In genomic region chr9:132547052-132547431, GRCh38 we compare ENCODE assay signal across 16 cellular contexts. TPM values are rescaled to one million over a fixed set of nuclear protein-coding genes. Genes with fewer than 3 reads are reported as not detected.
A peak's percentile ranks its signal among the peaks of the same experiment; 100 is the strongest.
DNase-seq lines count a peak whose midpoint lies in the region; ATAC-seq and TF ChIP-seq lines count a peak whose summit lies in the region.
"Had no signal": no experiment of that assay in that cellular context is flagged by ENCODE, and none has a peak within 500 bp of the region (broad histone marks: within the 10 kb centered on the region; RNA-seq: fewer than 3 reads in every experiment).

No MANE protein-coding gene starts in this region.

- H3K4me1 ChIP-seq in Loucy (ENCODE audit: insufficient read depth, low read length, poor library complexity, severe bottlenecking) (peaks cover 7% of the 10 kb centered on the region), mucosa of descending colon (ENCODE audit: low read depth) (no peaks in the 10 kb centered on the region)

- H3K4me3 Mint-ChIP-seq in Calu3 (ENCODE audit: low read depth, unreplicated experiment) (peak overlapping the region; percentile 24), brain (peak overlapping the region in 3 of 5 experiments; percentile 60 to 77 (median 75)), endothelial cell (ENCODE audit: unreplicated experiment) (no peak overlapping the region)

- H3F3A ChIP-seq in Loucy (ENCODE audit: low read depth), result no peaks in the 10 kb centered on the region

- H3K27ac Mint-ChIP-seq in Calu3 (ENCODE audit: unreplicated experiment), result peak overlapping the region; percentile 91
- peak overlapping the region in 3 of 5 experiments; percentile 69 to 95 (median 95) for H3K27ac Mint-ChIP-seq in brain
- H3K27ac Mint-ChIP-seq in endothelial cell (ENCODE audit: unreplicated experiment), result no peak overlapping the region

- ATAC-seq in mucosa of descending colon, result peak; percentile 64
- no peak for ATAC-seq in HG03159 (IDR thresholded peaks at IDR 0.05; ENCODE audit: unreplicated experiment)

- H3K4me3 ChIP-seq in Loucy (ENCODE audit: low read length, poor library complexity, severe bottlenecking), result no peak overlapping the region
- no peak overlapping the region for H3K4me3 ChIP-seq in mucosa of descending colon
- H3K4me3 ChIP-seq: MG63 had no signal

- H3K4me1 Mint-ChIP-seq in Calu3 (ENCODE audit: low read depth, unreplicated experiment) (peaks cover 37% of the 10 kb centered on the region), brain (peaks cover 71% of the 10 kb centered on the region), endothelial cell (ENCODE audit: unreplicated experiment) (peaks cover 9% of the 10 kb centered on the region)

- TF ChIP-seq CTCF in Calu3 (IDR thresholded peaks at IDR 0.05; ENCODE audit: unreplicated experiment), result no peak
- no peak for TF ChIP-seq CTCF in Loucy (conservative IDR thresholded peaks at IDR 0.05; ENCODE audit: low read length)
- no peak for TF ChIP-seq CTCF in brain (conservative IDR thresholded peaks at IDR 0.05)
- TF ChIP-seq CTCF in mucosa of descending colon (IDR thresholded peaks at IDR 0.05), result no peak
- no peak for TF ChIP-seq CTCF in endothelial cell (IDR thresholded peaks at IDR 0.05; ENCODE audit: unreplicated experiment)

- no peaks in the 10 kb centered on the region for H3K9me3 Mint-ChIP-seq in Calu3 (ENCODE audit: low read depth, unreplicated experiment)
- peaks cover 0 to 5% (median 0%) of the 10 kb centered on the region in 5 experiments for H3K9me3 Mint-ChIP-seq in brain
- H3K9me3 Mint-ChIP-seq in endothelial cell (ENCODE audit: unreplicated experiment), result no peaks in the 10 kb centered on the region

- CTCF ChIA-PET in Calu3 (lab: Charles Lee), result no interaction called here

- no peaks in the 10 kb centered on the region for H3K27me3 Mint-ChIP-seq in Calu3 (ENCODE audit: unreplicated experiment)
- no peaks in the 10 kb centered on the region for H3K27me3 Mint-ChIP-seq in brain
- H3K27me3 Mint-ChIP-seq in endothelial cell (ENCODE audit: unreplicated experiment), result peaks cover 4% of the 10 kb centered on the region

- peak overlapping the region; percentile 58 for H3K9ac ChIP-seq in Loucy (ENCODE audit: low read depth, low read length, poor library complexity, severe bottlenecking)
- H3K9ac ChIP-seq: KMS-11 had no signal

- no peaks in the 10 kb centered on the region for H4K20me1 ChIP-seq in Loucy (ENCODE audit: insufficient read depth, low read length, poor library complexity, severe bottlenecking)

- H3K9me2 ChIP-seq in Loucy (replicated peaks; ENCODE audit: low read depth, low read length), result no peaks in the 10 kb centered on the region

- H3K36me3 ChIP-seq in Loucy (ENCODE audit: insufficient read depth, low read length) (no peaks in the 10 kb centered on the region), mucosa of descending colon (ENCODE audit: low read depth) (no peaks in the 10 kb centered on the region)
- H3K36me3 ChIP-seq: MG63 had no signal

- DNase-seq in Calu3 (no peak), mucosa of descending colon (no peak), endothelial cell (ENCODE audit: low spot score) (no peak), epidermal melanocyte (ENCODE audit: insufficient read length, low spot score) (no peak)
- DNase-seq: MG63, NCI-H1092, NCI-H146, NCI-H510A, OCI-M1, SHP77 treated with DMSO at 0.1 percent for 48 hours had no signal

- BruUV-seq in Calu3 (replicated peaks; lab: Mats Ljungman, UMichigan), result no TSS peak

- H3K9me3 ChIP-seq in Loucy (ENCODE audit: insufficient read depth, low read depth, low read length) (no peaks in the 10 kb centered on the region), mucosa of descending colon (no peaks in the 10 kb centered on the region)
- H3K9me3 ChIP-seq: MG63 had no signal

- H3K36me3 Mint-ChIP-seq in Calu3 (ENCODE audit: insufficient read depth, unreplicated experiment), result peaks cover 13% of the 10 kb centered on the region
- H3K36me3 Mint-ChIP-seq in brain, result no peaks in the 10 kb centered on the region
- H3K36me3 Mint-ChIP-seq in endothelial cell (ENCODE audit: low read depth, unreplicated experiment), result no peaks in the 10 kb centered on the region

- peak overlapping the region; percentile 88 for H3K4me2 ChIP-seq in Loucy (ENCODE audit: low read depth, low read length, poor library complexity, severe bottlenecking)
- H3K4me2 ChIP-seq: KMS-11 had no signal

- intact Hi-C loops in Calu3 (cut with micrococcal nuclease; ENCODE audit: unreplicated experiment) (no loop called here), mucosa of descending colon (cut with DNase I, micrococcal nuclease) (no loop called here)

- H2AFZ ChIP-seq in Loucy (ENCODE audit: low read length), result no peak overlapping the region

- H3K27me3 ChIP-seq in Loucy (ENCODE audit: insufficient read depth, low read length, poor library complexity, severe bottlenecking), result no peaks in the 10 kb centered on the region
- H3K27me3 ChIP-seq: MG63 had no signal

- H3K79me2 ChIP-seq in Loucy (ENCODE audit: insufficient read depth, low read length), result no peaks in the 10 kb centered on the region

RNA-seq across cellular contexts. Expression of gene BARHL1, which starts 35.4 kb away (rescaled TPM):
- total RNA-seq in Calu3 (2022) (not detected in 2 replicates), mucosa of descending colon (not detected), endothelial cell (ENCODE audit: unreplicated experiment) (2.4 TPM)
- 14.4 TPM for polyA plus RNA-seq in brain (ENCODE audit: insufficient read depth, low read depth, low replicate concordance)
- total RNA-seq: H7, RPMI7951 had no signal
